ENCODE assay signal across 17 cellular contexts in genomic region chr13:99900960-99901359, GRCh38.
"Had no signal": no experiment of that assay in that cellular context is flagged by ENCODE, and none has a peak within 500 bp of the region (broad histone marks: within the 10 kb centered on the region; RNA-seq: fewer than 3 reads in every experiment).

No MANE protein-coding gene starts in this region.

- H3K36me3 Mint-ChIP-seq: mesothelial cell of epicardium; natural killer cell treated with Interleukin-12 subunit alpha and Interleukin-12 subunit beta and Interleukin-15 and Interleukin-18, amount 100 ng/mL, for 72 hours had no signal

- H3K27me3 ChIP-seq: vagina had no signal

- H3K4me2 ChIP-seq: smooth muscle cell had no signal

- H3K9me3 ChIP-seq: mucosa of descending colon, prostate gland, right atrium auricular region, suprapubic skin, thyroid gland, vagina had no signal

- H3K4me1 ChIP-seq: prostate gland, right atrium auricular region, thyroid gland, vagina had no signal

- H3K36me3 ChIP-seq: prostate gland, right atrium auricular region, suprapubic skin, thyroid gland, vagina had no signal

- H3K9me3 Mint-ChIP-seq: immature natural killer cell; mesothelial cell of epicardium; naive B cell; natural killer cell treated with Interleukin-12 subunit alpha and Interleukin-12 subunit beta and Interleukin-15 and Interleukin-18, amount 100 ng/mL, for 72 hours; neural crest cell; stimulated activated naive CD8-positive, alpha-beta T cell treated with anti-CD3 and anti-CD28 coated beads, Interleukin-15, amount 100 ng/mL, for 72 hours had no signal

- H3K27ac Mint-ChIP-seq: immature natural killer cell; mesothelial cell of epicardium; naive B cell; natural killer cell treated with Interleukin-12 subunit alpha and Interleukin-12 subunit beta and Interleukin-15 and Interleukin-18, amount 100 ng/mL, for 72 hours; stimulated activated naive CD8-positive, alpha-beta T cell treated with anti-CD3 and anti-CD28 coated beads, Interleukin-15, amount 100 ng/mL, for 72 hours had no signal

- H3K27ac ChIP-seq: prostate gland, right atrium auricular region, suprapubic skin, thyroid gland, vagina had no signal

- H3K4me3 Mint-ChIP-seq: mesothelial cell of epicardium; natural killer cell treated with Interleukin-12 subunit alpha and Interleukin-12 subunit beta and Interleukin-15 and Interleukin-18, amount 100 ng/mL, for 72 hours; neural crest cell; stimulated activated naive CD8-positive, alpha-beta T cell treated with anti-CD3 and anti-CD28 coated beads, Interleukin-15, amount 100 ng/mL, for 72 hours had no signal

- DNase-seq: dorsolateral prefrontal cortex, hypothalamus, naive B cell, nucleus accumbens, thyroid gland had no signal

- H3K4me3 ChIP-seq: dorsolateral prefrontal cortex, mucosa of descending colon, prostate gland, right atrium auricular region, smooth muscle cell, suprapubic skin, thyroid gland, vagina had no signal

- ATAC-seq: sciatic nerve had no signal
